8 cellular contexts compared by ENCODE assay signal in genomic region chr1:246931549-246932365, GRCh38. TPM values are rescaled to one million over a fixed set of nuclear protein-coding genes. Genes with fewer than 3 reads are reported as not detected.
DNase-seq lines count a peak whose midpoint lies in the region; ATAC-seq, FAIRE-seq and TF ChIP-seq lines count a peak whose summit lies in the region.

AHCTF1 (minus strand) TSS chr1:246931948; CDS start chr1:246918370, 13,578 bp downstream.

- H3K36me3 ChIP-seq in pancreas (no peaks in the 10 kb centered on the region), tibial artery (peaks cover 0 to 9% (median 3%) of the 10 kb centered on the region in 3 donors)

- H3K27me3 ChIP-seq in pancreas (no peaks in the 10 kb centered on the region), tibial artery (no peaks in the 10 kb centered on the region)

- H3K4me1 ChIP-seq in pancreas (peaks cover 0 to 8% (median 5%) of the 10 kb centered on the region in 3 donors), tibial artery (peaks cover 0 to 42% (median 18%) of the 10 kb centered on the region in 4 donors)

- TF ChIP-seq CTCF in GM12864 (IDR thresholded peaks at IDR 0.05; ENCODE audit: low read depth, low read length, missing control alignments): no peak
- no peak for TF ChIP-seq CTCF in pancreas (IDR thresholded peaks at IDR 0.05)
- peak in 1 of 2 experiments; percentile 31 for TF ChIP-seq CTCF in tibial artery (IDR thresholded peaks at IDR 0.05)

- WGBS in pancreas, 2 donors: 0% methylated on average over 69 to 90 of the region's 90 CpGs

- intact Hi-C loops in Right ventricle myocardium inferior (cut with DNase I) (no loop called here), pancreas (cut with DNase I) (no loop called here), tibial artery (cut with DNase I; ENCODE audit: low total_unique reads) (loop anchor here (10.0 kb wide), 2 partner anchors 173 to 273 kb away; partner anchors contain the start of gene ZNF669)

- peak; percentile 63 for FAIRE-seq in pancreas (lab: Jason Lieb, UNC)

- peak; percentile 90 for ATAC-seq in HG02759 (IDR thresholded peaks at IDR 0.05; ENCODE audit: unreplicated experiment)
- ATAC-seq in Right ventricle myocardium inferior: peak; percentile 99
- peak; percentile 95 to 99 (median 98) for ATAC-seq in pancreas

- H3K9me3 ChIP-seq in pancreas (no peaks in the 10 kb centered on the region), tibial artery (no peaks in the 10 kb centered on the region)

- peak within 1 kb of the TSS; percentile 93 for H3K4me3 ChIP-seq in GM12864 (ENCODE audit: low read depth, low read length)
- H3K4me3 ChIP-seq in pancreas: peak within 1 kb of the TSS; percentile 84 to 93 (median 88)
- H3K4me3 ChIP-seq in tibial artery: peak within 1 kb of the TSS; percentile 95 to 99

- H3K27ac ChIP-seq in pancreas: peak within 1 kb of the TSS; percentile 81 to 95 (median 90)
- peak within 1 kb of the TSS; percentile 95 to 98 for H3K27ac ChIP-seq in tibial artery

- peak; percentile 90 for DNase-seq in GM12864 (ENCODE audit: low read depth)
- peak; percentile 88 to 99 (median 98) for DNase-seq in NCI-H1417 (lab: John Stamatoyannopoulos, UW)
- DNase-seq in SW 1271 (lab: John Stamatoyannopoulos, UW): peak; percentile 100
- peak; percentile 90 for DNase-seq in activated naive CD8-positive, alpha-beta T cell treated with anti-CD3 and anti-CD28 coated beads, Interleukin-2, amount 50 U/mL, for 16 hours (ENCODE audit: low read depth, low spot score)
- peak; percentile 97 for DNase-seq in Right ventricle myocardium inferior (ENCODE audit: missing footprints)
- peak; percentile 92 to 96 (median 95) for DNase-seq in pancreas
- peak; percentile 95 to 99 for DNase-seq in tibial artery

RNA-seq across cellular contexts. Expression of gene AHCTF1, which starts in this region (rescaled TPM):
- total RNA-seq in Right ventricle myocardium inferior: 21.1 TPM
- total RNA-seq in pancreas: 10 to 100 TPM; 11.1 to 14.6 (median 11.7) TPM
- polyA plus RNA-seq in pancreas: 1 to 10 TPM; 4.8 to 7.4 TPM

Comparison
In these comparisons a context has a peak if more than half of its experiments do, and no peak if none do; other contexts are left out.
1. Peak in every context shown above with its lines: DNase-seq, ATAC-seq, H3K4me3 ChIP-seq and H3K27ac ChIP-seq.